In genomic region chr15:27592036-27592725, GRCh38 we compare ENCODE assay signal across 29 cellular contexts.
DNase-seq lines count a peak whose midpoint lies in the region; ATAC-seq and TF ChIP-seq lines count a peak whose summit lies in the region.
"Had no signal": no experiment of that assay in that cellular context is flagged by ENCODE, and none has a peak within 500 bp of the region (broad histone marks: within the 10 kb centered on the region; RNA-seq: fewer than 3 reads in every experiment).

No MANE protein-coding gene starts in this region.

- no peak overlapping the region for H2AFZ ChIP-seq in hepatocyte

- no peaks in the 10 kb centered on the region for H4K20me1 ChIP-seq in hepatocyte (ENCODE audit: insufficient read depth, poor library complexity, severe bottlenecking)

- in situ Hi-C loops in T47D (cut with HindIII; ENCODE audit: low pct_unique_long_range_greater_than_20kb, low sequenced_read_pairs): no loop called here
- in situ Hi-C loops in SK-MEL-5 (cut with HindIII; ENCODE audit: low pct_unique_long_range_greater_than_20kb, low sequenced_read_pairs): no loop called here

- no peak overlapping the region for H3K27ac ChIP-seq in breast epithelium
- no peak overlapping the region for H3K27ac ChIP-seq in hepatocyte
- H3K27ac ChIP-seq: coronary artery, esophagus squamous epithelium, SJCRH30, thyroid gland had no signal

- DNase-seq in T47D (ENCODE audit: low read depth in 1 of 2, low spot score in 1 of 2) (peak; percentile 25 to 77), breast epithelium (ENCODE audit: low spot score in 2 of 2) (no peak), SK-MEL-5 (ENCODE audit: low read depth, low spot score) (peak; percentile 22), hepatocyte (ENCODE audit: low spot score) (peak; percentile 23), GM10266 (ENCODE audit: extremely low spot score) (no peak)
- no peak for DNase-seq in stimulated activated CD4-positive, alpha-beta T cell treated with anti-CD3 and anti-CD28 coated beads, Interleukin-4, amount 100 ng/mL, for 24 hours
- DNase-seq: 8988T; activated CD4-positive, CD25-positive, alpha-beta regulatory T cell treated with anti-CD3 and anti-CD28 coated beads, Interleukin-2, amount 50 U/mL, for 72 hours; activated CD8-positive, alpha-beta memory T cell treated with anti-CD3 and anti-CD28 coated beads for 24 hours; activated naive CD4-positive, alpha-beta T cell treated with Interleukin-2 at 50 U/mL for 16 hours; activated T-cell treated with anti-CD3 and anti-CD28 coated beads, Interleukin-2, amount 50 U/mL, for 1 hour; CD8-positive, alpha-beta T cell; DMS 273 treated with DMSO at 0.1 percent for 48 hours; effector memory CD8-positive, alpha-beta T cell; esophagus squamous epithelium; H9; kidney; NCI-H1417 treated with DMSO at 0.1 percent for 48 hours; NCI-H510A; NK-92 treated with Interleukin-12 subunit alpha and Interleukin-12 subunit beta, amount 100 ng/mL, for 24 hours; T-helper 1 cell; thyroid gland had no signal

- H3K36me3 ChIP-seq in breast epithelium (no peaks in the 10 kb centered on the region), hepatocyte (replicated peaks; ENCODE audit: insufficient read depth, low read depth) (no peaks in the 10 kb centered on the region)
- H3K36me3 ChIP-seq: esophagus squamous epithelium, SJCRH30, thyroid gland had no signal

- no peak for TF ChIP-seq POLR2A in breast epithelium (IDR thresholded peaks at IDR 0.05)

- intact Hi-C loops in breast epithelium (cut with DNase I; ENCODE audit: low total_unique reads): no loop called here

- H3K9me2 ChIP-seq in hepatocyte (replicated peaks; ENCODE audit: insufficient read depth): no peaks in the 10 kb centered on the region

- H3K4me1 ChIP-seq in breast epithelium (no peaks in the 10 kb centered on the region), hepatocyte (ENCODE audit: insufficient read depth) (no peaks in the 10 kb centered on the region)
- H3K4me1 ChIP-seq: esophagus squamous epithelium, SJCRH30, thyroid gland had no signal

- 42% methylated on average over 3 of the region's 3 CpGs for WGBS in hepatocyte (ENCODE audit: low lambda C conversion rate, missing lambda C conversion rate)

- ATAC-seq in HG02970 (IDR thresholded peaks at IDR 0.05; ENCODE audit: low FRiP score, unreplicated experiment): no peak
- no peak for ATAC-seq in GM19324 (IDR thresholded peaks at IDR 0.05; ENCODE audit: low FRiP score, unreplicated experiment)
- ATAC-seq: CD8-positive, alpha-beta T cell; effector memory CD8-positive, alpha-beta T cell; Panc1; sciatic nerve had no signal

- no peak overlapping the region for H3K4me2 ChIP-seq in hepatocyte

- H3K27me3 ChIP-seq in breast epithelium: peaks cover 0 to 4% of the 10 kb centered on the region in 2 donors
- no peaks in the 10 kb centered on the region for H3K27me3 ChIP-seq in hepatocyte
- H3K27me3 ChIP-seq: thyroid gland had no signal

- H3K4me3 ChIP-seq in breast epithelium (no peak overlapping the region), hepatocyte (no peak overlapping the region)
- H3K4me3 ChIP-seq: coronary artery, esophagus squamous epithelium, lung, SJCRH30, thyroid gland had no signal

- TF ChIP-seq CTCF in breast epithelium (IDR thresholded peaks at IDR 0.05) (no peak), hepatocyte (IDR thresholded peaks at IDR 0.05; ENCODE audit: poor library complexity) (no peak), GM10266 (IDR thresholded peaks at IDR 0.05; ENCODE audit: control insufficient read depth, insufficient read depth, low read depth, missing control alignments) (no peak)

- no peaks in the 10 kb centered on the region for H3K9me3 ChIP-seq in breast epithelium
- no peaks in the 10 kb centered on the region for H3K9me3 ChIP-seq in hepatocyte (ENCODE audit: low read depth)
- H3K9me3 ChIP-seq: esophagus squamous epithelium, SJCRH30, thyroid gland had no signal

- no peaks in the 10 kb centered on the region for H3K79me2 ChIP-seq in hepatocyte

Comparison
In these comparisons a context has a peak if more than half of its experiments do, and no peak if none do; other contexts are left out.
1. DNase-seq: peak in T47D (2 of 2), SK-MEL-5 (single experiment) and hepatocyte (single experiment); none in breast epithelium (0 of 2), GM10266 (single experiment) and stimulated activated CD4-positive, alpha-beta T cell treated with anti-CD3 and anti-CD28 coated beads, Interleukin-4, amount 100 ng/mL, for 24 hours (single experiment).